8 cellular contexts compared by ENCODE assay signal in genomic region chr2:65125457-65125856, GRCh38. TPM values are rescaled to one million over a fixed set of nuclear protein-coding genes. Genes with fewer than 3 reads are reported as not detected.
DNase-seq lines count a peak whose midpoint lies in the region; ATAC-seq and TF ChIP-seq lines count a peak whose summit lies in the region.
"Not testable (repeated sequence)": the region's sequence is repeated elsewhere in the genome, so short reads cannot be mapped to it uniquely, and the experiment has no call there.

No MANE protein-coding gene starts in this region.

- DNase-seq in CD1c-positive myeloid dendritic cell (ENCODE audit: extremely low spot score): peak; percentile 70
- DNase-seq in LHCN-M2 (ENCODE audit: low read depth): peak; percentile 27
- DNase-seq in activated CD4-positive, alpha-beta memory T cell treated with anti-CD3 and anti-CD28 coated beads for 36 hours: peak; percentile 18
- not testable (repeated sequence) for DNase-seq in chondrocyte (ENCODE audit: low spot score); type B pancreatic cell (ENCODE audit: extremely low spot score, unreplicated experiment)
- peak; percentile 14 for DNase-seq in glomerular visceral epithelial cell (ENCODE audit: extremely low spot score)
- DNase-seq in lower leg skin (ENCODE audit: low spot score in 2 of 2): peak; percentile 46 to 87
- peak; percentile 59 to 62 for DNase-seq in psoas muscle

- not testable (repeated sequence) for H3K36me3 ChIP-seq in psoas muscle (ENCODE audit: insufficient read depth in 1 of 2, low read depth in 1 of 2)

- H3K4me3 Mint-ChIP-seq in activated CD4-positive, alpha-beta memory T cell treated with anti-CD3 and anti-CD28 coated beads for 36 hours: not testable (repeated sequence)
- peak overlapping the region; percentile 31 for H3K4me3 Mint-ChIP-seq in chondrocyte (ENCODE audit: unreplicated experiment)
- peak overlapping the region; percentile 57 for H3K4me3 Mint-ChIP-seq in type B pancreatic cell

- H3K9me3 Mint-ChIP-seq in activated CD4-positive, alpha-beta memory T cell treated with anti-CD3 and anti-CD28 coated beads for 36 hours; chondrocyte (ENCODE audit: low read depth); type B pancreatic cell: not testable (repeated sequence)

- H3K4me1 ChIP-seq in psoas muscle: peaks cover 49% of the 10 kb centered on the region

- H3K4me1 Mint-ChIP-seq in activated CD4-positive, alpha-beta memory T cell treated with anti-CD3 and anti-CD28 coated beads for 36 hours (ENCODE audit: low read depth): peaks cover 57% of the 10 kb centered on the region
- H3K4me1 Mint-ChIP-seq in chondrocyte (ENCODE audit: low read depth): peaks cover 58% of the 10 kb centered on the region
- peaks cover 25% of the 10 kb centered on the region for H3K4me1 Mint-ChIP-seq in type B pancreatic cell (ENCODE audit: unreplicated experiment)

- intact Hi-C loops in activated CD4-positive, alpha-beta memory T cell treated with anti-CD3 and anti-CD28 coated beads for 36 hours (cut with micrococcal nuclease); lower leg skin (cut with DNase I; ENCODE audit: low total_unique reads): not testable (repeated sequence)
- intact Hi-C loops in psoas muscle (cut with DNase I): loop anchor here (5.0 kb wide), 1 partner anchor 53 kb away; no protein-coding TSS in a partner anchor

- POLR2A ChIA-PET in activated CD4-positive, alpha-beta memory T cell treated with anti-CD3 and anti-CD28 coated beads for 36 hours (lab: Charles Lee): not testable (repeated sequence)

- not testable (repeated sequence) for H3K36me3 Mint-ChIP-seq in activated CD4-positive, alpha-beta memory T cell treated with anti-CD3 and anti-CD28 coated beads for 36 hours; chondrocyte (ENCODE audit: low read depth); type B pancreatic cell

- not testable (repeated sequence) for TF ChIP-seq POLR2A in lower leg skin (IDR thresholded peaks at IDR 0.05)

- ATAC-seq in psoas muscle: not testable (repeated sequence)

- not testable (repeated sequence) for H3K27ac ChIP-seq in psoas muscle

- not testable (repeated sequence) for TF ChIP-seq CTCF in chondrocyte (IDR thresholded peaks at IDR 0.05); lower leg skin (IDR thresholded peaks at IDR 0.05); psoas muscle (IDR thresholded peaks at IDR 0.05); type B pancreatic cell (conservative IDR thresholded peaks at IDR 0.05)

- not testable (repeated sequence) for H3K27me3 ChIP-seq in psoas muscle (ENCODE audit: insufficient read depth in 3 of 3, low read length in 2 of 3)

- CTCF ChIA-PET in activated CD4-positive, alpha-beta memory T cell treated with anti-CD3 and anti-CD28 coated beads for 36 hours (lab: Charles Lee): not testable (repeated sequence)

- H3K27ac Mint-ChIP-seq in activated CD4-positive, alpha-beta memory T cell treated with anti-CD3 and anti-CD28 coated beads for 36 hours; type B pancreatic cell: not testable (repeated sequence)
- peak overlapping the region; percentile 67 for H3K27ac Mint-ChIP-seq in chondrocyte (ENCODE audit: unreplicated experiment)

- not testable (repeated sequence) for H3K4me3 ChIP-seq in lower leg skin (ENCODE audit: low read depth, poor library complexity, severe bottlenecking); psoas muscle

- not testable (repeated sequence) for H3K27me3 Mint-ChIP-seq in activated CD4-positive, alpha-beta memory T cell treated with anti-CD3 and anti-CD28 coated beads for 36 hours; chondrocyte (ENCODE audit: low read depth); type B pancreatic cell

- H3K9me3 ChIP-seq in psoas muscle: not testable (repeated sequence)

- 45 to 47% methylated on average over 7 of the region's 7 CpGs for WGBS in lower leg skin, 2 donors
- WGBS in psoas muscle, 3 donors: 45 to 64% (median 49%) methylated on average over 7 of the region's 7 CpGs

RNA-seq across cellular contexts. Expression of gene RAB1A, which starts 4.4 kb away (rescaled TPM):
- 75.4 and 89.7 TPM in 2 replicates for total RNA-seq in LHCN-M2 (2014; rRNA removed)
- 147 TPM for polyA plus RNA-seq in LHCN-M2 (2012)
- 10 to 100 TPM; 84.3 to 84.5 TPM for total RNA-seq in activated CD4-positive, alpha-beta memory T cell treated with anti-CD3 and anti-CD28 coated beads for 36 hours
- 183 to 202 TPM (median 192 TPM) in 3 replicates for total RNA-seq in chondrocyte
- total RNA-seq in lower leg skin: 10 to 100 TPM; 49.1 to 68.0 (median 55.2) TPM
- 10 to 100 TPM; 52.0 to 94.2 (median 85.8) TPM for total RNA-seq in psoas muscle
- polyA plus RNA-seq in psoas muscle: 100 to 1,000 TPM in 2 of 3 donors, 10 to 100 TPM in 1; 83.4 to 229 (median 137) TPM
- 128 and 201 TPM in 2 replicates for total RNA-seq in type B pancreatic cell (ENCODE audit: low replicate concordance)
